In genomic region chr16:53061256-53061655, GRCh38 we compare ENCODE assay signal across 11 cellular contexts. TPM values are rescaled to one million over a fixed set of nuclear protein-coding genes. Genes with fewer than 3 reads are reported as not detected.
DNase-seq lines count a peak whose midpoint lies in the region; ATAC-seq, FAIRE-seq and TF ChIP-seq lines count a peak whose summit lies in the region.
"Had no signal": no experiment of that assay in that cellular context is flagged by ENCODE, and none has a peak within 500 bp of the region (broad histone marks: within the 10 kb centered on the region; RNA-seq: fewer than 3 reads in every experiment).

No MANE protein-coding gene starts in this region.

- CTCF ChIA-PET in activated CD8-positive, alpha-beta memory T cell treated with anti-CD3 and anti-CD28 coated beads, Interleukin-2, amount 10 ng/mL, durations not matched to agents 7 days and 5 days (lab: Charles Lee): interaction anchor here (0.6 to 1.0 kb wide), 2 partner anchors 373 to 500 kb away, joined by 3 read pairs; partner anchors contain the start of gene RBL2
- CTCF ChIA-PET in IMR-90 (lab: Yijun Ruan, JAX) (no interaction called here), HEK293T (lab: Yijun Ruan, JAX) (no interaction called here)

- DNase-seq in activated CD8-positive, alpha-beta memory T cell treated with anti-CD3 and anti-CD28 coated beads, Interleukin-2, amount 10 ng/mL, durations not matched to agents 7 days and 5 days: no peak
- DNase-seq in activated CD8-positive, alpha-beta memory T cell treated with anti-CD3 and anti-CD28 coated beads, Interleukin-2, amount 50 U/mL, for 48 hours: no peak
- no peak for DNase-seq in IMR-90
- DNase-seq in small intestine: no peak
- DNase-seq in SHP77 (lab: John Stamatoyannopoulos, UW): no peak
- DNase-seq in HEK293T (ENCODE audit: extremely low spot score): no peak
- DNase-seq: activated CD4-positive, CD25-positive, alpha-beta regulatory T cell; NCI-H1694 had no signal

- no peak overlapping the region for H4K91ac ChIP-seq in IMR-90 (ENCODE audit: insufficient read depth, low read depth, low read length)

- no peak overlapping the region for H2BK5ac ChIP-seq in IMR-90 (ENCODE audit: low read depth, low read length, poor library complexity, severe bottlenecking)

- peaks cover 5% of the 10 kb centered on the region for H3K36me3 Mint-ChIP-seq in activated CD8-positive, alpha-beta memory T cell treated with anti-CD3 and anti-CD28 coated beads, Interleukin-2, amount 10 ng/mL, durations not matched to agents 7 days and 5 days

- POLR2A ChIA-PET in IMR-90 (lab: Charles Lee; ENCODE audit: unreplicated experiment): no interaction called here
- POLR2A ChIA-PET in HEK293T (lab: Yijun Ruan, JAX): no interaction called here

- intact Hi-C loops in IMR-90 (cut with micrococcal nuclease): no loop called here

- no peak overlapping the region for H2AK5ac ChIP-seq in IMR-90 (ENCODE audit: low read depth, low read length)

- H3K9me3 Mint-ChIP-seq in activated CD8-positive, alpha-beta memory T cell treated with anti-CD3 and anti-CD28 coated beads, Interleukin-2, amount 10 ng/mL, durations not matched to agents 7 days and 5 days (ENCODE audit: low read depth): no peaks in the 10 kb centered on the region

- H2BK20ac ChIP-seq in IMR-90 (ENCODE audit: low read depth, low read length): no peak overlapping the region

- no peak overlapping the region for H3K18ac ChIP-seq in IMR-90 (ENCODE audit: low read depth, low read length)

- no peaks in the 10 kb centered on the region for H3K27me3 ChIP-seq in IMR-90 (ENCODE audit: control insufficient read depth, insufficient read depth, low read length)
- H3K27me3 ChIP-seq in small intestine (ENCODE audit: control insufficient read depth in 2 of 2, insufficient read depth in 2 of 2, low read length in 2 of 2): no peaks in the 10 kb centered on the region

- peak overlapping the region; percentile 64 for H3K27ac Mint-ChIP-seq in activated CD8-positive, alpha-beta memory T cell treated with anti-CD3 and anti-CD28 coated beads, Interleukin-2, amount 10 ng/mL, durations not matched to agents 7 days and 5 days

- TF ChIP-seq CTCF in IMR-90 (conservative IDR thresholded peaks at IDR 0.05; ENCODE audit: low read depth, low read length): no peak

- TF ChIP-seq POLR2A in IMR-90 (IDR thresholded peaks at IDR 0.05; ENCODE audit: low read depth, low read length): no peak

- BruUV-seq in IMR-90 (replicated peaks; lab: Mats Ljungman, UMichigan): no TSS peak

- no peak overlapping the region for H3K9ac ChIP-seq in IMR-90 (ENCODE audit: low read depth, low read length)

- no peak overlapping the region for H3K14ac ChIP-seq in IMR-90 (replicated peaks; ENCODE audit: low read depth, low read length)

- H3K56ac ChIP-seq in IMR-90 (ENCODE audit: extremely low read depth, insufficient read depth, low read length): no peak overlapping the region

- H3K36me3 ChIP-seq in IMR-90 (ENCODE audit: control insufficient read depth, insufficient read depth, low read length) (no peaks in the 10 kb centered on the region; the same call in 1 of the 2 replicates), small intestine (ENCODE audit: control insufficient read depth in 2 of 2, insufficient read depth in 2 of 2, low read length in 2 of 2) (no peaks in the 10 kb centered on the region)

- H2AFZ ChIP-seq in IMR-90 (replicated peaks; ENCODE audit: low read length, poor library complexity): no peak overlapping the region

- no peaks in the 10 kb centered on the region for H3K27me3 Mint-ChIP-seq in activated CD8-positive, alpha-beta memory T cell treated with anti-CD3 and anti-CD28 coated beads, Interleukin-2, amount 10 ng/mL, durations not matched to agents 7 days and 5 days

- WGBS in IMR-90 (ENCODE audit: extremely low coverage in 2 of 2, insufficient read length in 1 of 2), 2 experiments: 80% methylated on average over 1 of the region's 5 CpGs; no CpG with 5 or more reads in 1 of the 2 experiments
- WGBS in small intestine, 3 donors: 82 to 88% (median 87%) methylated on average over 5 of the region's 5 CpGs

- H3K4me3 Mint-ChIP-seq in activated CD8-positive, alpha-beta memory T cell treated with anti-CD3 and anti-CD28 coated beads, Interleukin-2, amount 10 ng/mL, durations not matched to agents 7 days and 5 days: no peak overlapping the region

- no peak overlapping the region for H3K27ac ChIP-seq in IMR-90 (ENCODE audit: insufficient read depth, low read length)
- H3K27ac ChIP-seq in small intestine (ENCODE audit: low read depth in 1 of 2, low read length in 1 of 2): peak overlapping the region; percentile 48 to 52
- H3K27ac ChIP-seq: HL-60 had no signal

- peaks cover 6% of the 10 kb centered on the region; the same call in 1 of the 2 replicates for H3K9me1 ChIP-seq in IMR-90 (ENCODE audit: insufficient read depth, low read length)

- no peak for TF ChIP-seq RAD21 in IMR-90 (IDR thresholded peaks at IDR 0.05; ENCODE audit: low read length)

- H3K9me3 ChIP-seq in IMR-90 (ENCODE audit: control insufficient read depth, insufficient read depth, low read length) (no peaks in the 10 kb centered on the region), small intestine (ENCODE audit: control insufficient read depth, low read depth) (no peaks in the 10 kb centered on the region)

- H2BK15ac ChIP-seq in IMR-90 (ENCODE audit: low read depth, low read length): no peak overlapping the region

- H3K79me1 ChIP-seq in IMR-90 (ENCODE audit: low read depth in 1 of 2, low read length in 2 of 2): peaks cover 31 to 72% of the 10 kb centered on the region in 2 experiments

- H2BK120ac ChIP-seq in IMR-90 (ENCODE audit: low read depth, low read length): no peak overlapping the region

- in situ Hi-C loops in IMR-90 (cut with MboI; ENCODE audit: low sequenced_read_pairs): loop anchor here (5.0 to 25.0 kb wide), 3 partner anchors 66 to 1174 kb away; partner anchors contain the start of gene RBL2

- no peak overlapping the region for H3K4me2 ChIP-seq in IMR-90 (ENCODE audit: low read depth, low read length)

- no peak overlapping the region for H2AK9ac ChIP-seq in IMR-90 (replicated peaks; ENCODE audit: low read depth, low read length, poor library complexity)

- H4K8ac ChIP-seq in IMR-90 (ENCODE audit: low read depth in 2 of 2, low read length in 2 of 2): no peak overlapping the region

- peaks cover 3% of the 10 kb centered on the region; the same call in 1 of the 2 replicates for H4K20me1 ChIP-seq in IMR-90 (ENCODE audit: insufficient read depth, low read length)

- H3K4me1 ChIP-seq in IMR-90 (ENCODE audit: control insufficient read depth, insufficient read depth, low read length) (peaks cover 3% of the 10 kb centered on the region), small intestine (ENCODE audit: control insufficient read depth in 2 of 2, insufficient read depth in 1 of 2, low read depth in 1 of 2, low read length in 1 of 2) (peaks cover 0 to 9% of the 10 kb centered on the region in 2 donors)

- ATAC-seq in activated CD8-positive, alpha-beta memory T cell treated with anti-CD3 and anti-CD28 coated beads, Interleukin-2, amount 10 ng/mL, durations not matched to agents 7 days and 5 days: no peak
- ATAC-seq in GM21786 (IDR thresholded peaks at IDR 0.05; ENCODE audit: unreplicated experiment): peak; percentile 18
- ATAC-seq in IMR-90 (ENCODE audit: low read depth): no peak
- ATAC-seq in HG03175 (IDR thresholded peaks at IDR 0.05; ENCODE audit: unreplicated experiment): no peak

- FAIRE-seq in small intestine (lab: Jason Lieb, UNC): no peak

- H3K4ac ChIP-seq in IMR-90 (ENCODE audit: low read depth, low read length): no peak overlapping the region

- peaks cover 59% of the 10 kb centered on the region for H3K4me1 Mint-ChIP-seq in activated CD8-positive, alpha-beta memory T cell treated with anti-CD3 and anti-CD28 coated beads, Interleukin-2, amount 10 ng/mL, durations not matched to agents 7 days and 5 days

- no peak overlapping the region for H4K5ac ChIP-seq in IMR-90 (ENCODE audit: low read depth, low read length)

- dilution Hi-C loops in IMR-90 (cut with HindIII; ENCODE audit: low sequenced_read_pairs, unreplicated experiment): no loop called here

- 0 out of 2 replicates have a peak overlapping the region, but pooled peaks have one; percentile 34 for H3K23ac ChIP-seq in IMR-90 (ENCODE audit: low read depth, low read length)

- H3K4me3 ChIP-seq in IMR-90 (ENCODE audit: insufficient read depth, low read depth, low read length) (no peak overlapping the region), small intestine (ENCODE audit: low read depth in 1 of 2, low read length in 2 of 2) (no peak overlapping the region)

TF ChIP-seq in IMR-90, 13 proteins besides CTCF, POLR2A, EP300 and RAD21 (continues in another document):
- no peak for TF ChIP-seq MAFK (IDR thresholded peaks at IDR 0.05; ENCODE audit: low read depth, low read length)
- TF ChIP-seq CHD1 (IDR thresholded peaks at IDR 0.05; ENCODE audit: low read depth, low read length): no peak
- TF ChIP-seq RFX5 (IDR thresholded peaks at IDR 0.05; ENCODE audit: low read depth, low read length): no peak

TF ChIP-seq in HEK293T, 16 proteins besides CTCF, POLR2A, EP300 and RAD21 (continues in another document):
- TF ChIP-seq HDGF (IDR thresholded peaks at IDR 0.05; ENCODE audit: borderline replicate concordance) (no peak), LEF1 (IDR thresholded peaks at IDR 0.05; ENCODE audit: borderline replicate concordance) (no peak), L3MBTL2 (conservative IDR thresholded peaks at IDR 0.05) (no peak), PKNOX1 (IDR thresholded peaks at IDR 0.05) (no peak)

RNA-seq across cellular contexts. Expression of gene CHD9, which starts 6.5 kb away (rescaled TPM):
- total RNA-seq in activated CD8-positive, alpha-beta memory T cell treated with anti-CD3 and anti-CD28 coated beads, Interleukin-2, amount 10 ng/mL, durations not matched to agents 7 days and 5 days: 10 to 100 TPM; 23.7 to 32.7 TPM
- total RNA-seq in IMR-90 (2012; rRNA removed): 48.8 and 61.4 TPM in 2 replicates
- polyA plus RNA-seq in IMR-90 (2012; rRNA removed): 8.4 and 9.1 TPM in 2 replicates
- 0.93 and 1.8 TPM in 2 replicates for polyA plus RNA-seq in IMR-90 (2012; cell fraction: cytosol; rRNA removed)
- polyA plus RNA-seq in IMR-90 (2012; cell fraction: nucleus; rRNA removed; ENCODE audit: low replicate concordance): 1.9 and 26.7 TPM in 2 replicates
- polyA plus RNA-seq in small intestine: 10 to 100 TPM in 2 of 3 donors, 1 to 10 TPM in 1; 7.6 to 12.1 (median 10.3) TPM

RNA-seq across cellular contexts. Expression of gene CHD9NB, which starts 8.6 kb away (rescaled TPM):
- under 1 TPM; 0.52 to 0.79 TPM for total RNA-seq in activated CD8-positive, alpha-beta memory T cell treated with anti-CD3 and anti-CD28 coated beads, Interleukin-2, amount 10 ng/mL, durations not matched to agents 7 days and 5 days
- 1.1 TPM in 2 replicates for total RNA-seq in IMR-90 (2012; rRNA removed)
- polyA plus RNA-seq in IMR-90 (2012; rRNA removed) (0.94 and 1.2 TPM in 2 replicates), small intestine (1 to 10 TPM in 2 of 3 donors, under 1 TPM in 1; 0.94 to 2.7 (median 1.1) TPM)
- 0.29 and 0.55 TPM in 2 replicates for polyA plus RNA-seq in IMR-90 (2012; cell fraction: cytosol; rRNA removed)
- polyA plus RNA-seq in IMR-90 (2012; cell fraction: nucleus; rRNA removed; ENCODE audit: low replicate concordance): 0.41 and 0.61 TPM in 2 replicates
